In genomic region chr5:136012041-136012804, GRCh38 we compare ENCODE assay signal across 12 cellular contexts. TPM values are rescaled to one million over a fixed set of nuclear protein-coding genes. Genes with fewer than 3 reads are reported as not detected.
DNase-seq lines count a peak whose midpoint lies in the region; ATAC-seq, FAIRE-seq and TF ChIP-seq lines count a peak whose summit lies in the region.
"Had no signal": no experiment of that assay in that cellular context is flagged by ENCODE, and none has a peak within 500 bp of the region (broad histone marks: within the 10 kb centered on the region; RNA-seq: fewer than 3 reads in every experiment).

No MANE protein-coding gene starts in this region.

- H3K4me3 ChIP-seq in breast epithelium (no peak overlapping the region), astrocyte (ENCODE audit: insufficient read depth, low read depth, low read length) (no peak overlapping the region), upper lobe of right lung (no peak overlapping the region)
- H3K4me3 ChIP-seq: thyroid gland had no signal

- H3K4me1 Mint-ChIP-seq in MCF 10A (ENCODE audit: insufficient read depth, unreplicated experiment) (peaks cover 70% of the 10 kb centered on the region), astrocyte (ENCODE audit: low read depth, unreplicated experiment) (peaks cover 60% of the 10 kb centered on the region)

- no peak for TF ChIP-seq CTCF in MCF 10A (IDR thresholded peaks at IDR 0.05; ENCODE audit: unreplicated experiment)
- no peak for TF ChIP-seq CTCF in breast epithelium (IDR thresholded peaks at IDR 0.05)
- no peak for TF ChIP-seq CTCF in astrocyte (IDR thresholded peaks at IDR 0.05; ENCODE audit: insufficient read depth, low read depth, low read length)
- no peak for TF ChIP-seq CTCF in upper lobe of right lung (IDR thresholded peaks at IDR 0.05)

- H3K27me3 ChIP-seq in breast epithelium (no peaks in the 10 kb centered on the region), astrocyte (ENCODE audit: insufficient read depth, low read length) (no peaks in the 10 kb centered on the region), upper lobe of right lung (no peaks in the 10 kb centered on the region)
- H3K27me3 ChIP-seq: thyroid gland had no signal

- H3K27ac ChIP-seq in breast epithelium (no peak overlapping the region), astrocyte (ENCODE audit: low read depth, low read length) (peak overlapping the region; percentile 99), upper lobe of right lung (peak overlapping the region; percentile 63)
- H3K27ac ChIP-seq: thyroid gland had no signal

- H3K36me3 ChIP-seq in breast epithelium (no peaks in the 10 kb centered on the region), astrocyte (ENCODE audit: insufficient read depth, low read length) (no peaks in the 10 kb centered on the region), upper lobe of right lung (no peaks in the 10 kb centered on the region)
- H3K36me3 ChIP-seq: thyroid gland had no signal

- H3K9me3 Mint-ChIP-seq in MCF 10A (ENCODE audit: unreplicated experiment) (no peaks in the 10 kb centered on the region), astrocyte (ENCODE audit: unreplicated experiment) (peaks cover 4% of the 10 kb centered on the region)
- H3K9me3 Mint-ChIP-seq: T-helper 2 cell treated with Interferon-gamma antibody and Interleukin-4, amounts not matched to agents 5 μg/mL and 100 μg/mL, for 36 hours had no signal

- H3K36me3 Mint-ChIP-seq in MCF 10A (ENCODE audit: insufficient read depth, unreplicated experiment) (peaks cover 2% of the 10 kb centered on the region), astrocyte (ENCODE audit: low read depth, unreplicated experiment) (no peaks in the 10 kb centered on the region)

- BruUV-seq in MCF 10A (replicated peaks; lab: Mats Ljungman, UMichigan) = no TSS peak

- POLR2A ChIA-PET in MCF 10A (lab: Yijun Ruan, JAX) = interaction anchor here (0.6 to 39.3 kb wide), 10 partner anchors 2 to 766 kb away, joined by 3 to 1604 read pairs (median 6); partner anchors contain the start of gene TGFBI

- peak overlapping the region; percentile 4 for H3K9ac ChIP-seq in astrocyte (ENCODE audit: low read length)

- CTCF ChIA-PET in MCF 10A (lab: Yijun Ruan, JAX) = interaction anchor here (0.5 to 13.4 kb wide), 15 partner anchors 16 to 1618 kb away, joined by 3 to 171 read pairs (median 4); partner anchors contain the start of gene TGFBI

- H3K4me3 Mint-ChIP-seq in MCF 10A (ENCODE audit: unreplicated experiment) (peak overlapping the region; percentile 17), astrocyte (ENCODE audit: unreplicated experiment) (no peak overlapping the region)
- H3K4me3 Mint-ChIP-seq: T-helper 2 cell treated with Interferon-gamma antibody and Interleukin-4, amounts not matched to agents 5 μg/mL and 100 μg/mL, for 36 hours had no signal

- no peak for TF ChIP-seq POLR2A in breast epithelium (IDR thresholded peaks at IDR 0.05)

- DNase-seq in MCF 10A (ENCODE audit: unreplicated experiment) (peak; percentile 59), breast epithelium (ENCODE audit: low spot score in 2 of 2) (no peak), astrocyte (ENCODE audit: low read depth) (peak; percentile 63), kidney glomerular epithelial cell (lab: John Stamatoyannopoulos, UW) (peak; percentile 40), upper lobe of right lung (no peak), NCI-H1048 (lab: John Stamatoyannopoulos, UW) (no peak), HuH-7.5 (ENCODE audit: low spot score) (no peak)
- DNase-seq in stimulated activated naive CD4-positive, alpha-beta T cell (lab: John Stamatoyannopoulos, UW) = no peak
- DNase-seq: mesendoderm, thyroid gland had no signal

- peak; percentile 64 for ATAC-seq in upper lobe of right lung

- H3K4me2 ChIP-seq in astrocyte (ENCODE audit: low read length) = peak overlapping the region; percentile 33

- H4K20me1 ChIP-seq in astrocyte (ENCODE audit: insufficient read depth, low read length) = no peaks in the 10 kb centered on the region

- intact Hi-C loops in MCF 10A (cut with micrococcal nuclease) (no loop called here), breast epithelium (cut with DNase I; ENCODE audit: low total_unique reads) (no loop called here), upper lobe of right lung (cut with DNase I) (no loop called here)

- no peaks in the 10 kb centered on the region for H3K27me3 Mint-ChIP-seq in MCF 10A (ENCODE audit: insufficient read depth, unreplicated experiment)
- no peaks in the 10 kb centered on the region for H3K27me3 Mint-ChIP-seq in astrocyte (ENCODE audit: low read depth, unreplicated experiment)

- H3K79me2 ChIP-seq in astrocyte (ENCODE audit: insufficient read depth, low read length) = no peaks in the 10 kb centered on the region

- H3K27ac Mint-ChIP-seq in MCF 10A (ENCODE audit: low read depth, unreplicated experiment) (peak overlapping the region; percentile 88), astrocyte (ENCODE audit: unreplicated experiment) (peak overlapping the region; percentile 65)
- H3K27ac Mint-ChIP-seq: T-helper 2 cell treated with Interferon-gamma antibody and Interleukin-4, amounts not matched to agents 5 μg/mL and 100 μg/mL, for 36 hours had no signal

- no peak overlapping the region for H2AFZ ChIP-seq in astrocyte (ENCODE audit: low read depth, low read length)

- H3K9me3 ChIP-seq in breast epithelium (no peaks in the 10 kb centered on the region), astrocyte (ENCODE audit: insufficient read depth, low read depth, low read length) (no peaks in the 10 kb centered on the region), upper lobe of right lung (no peaks in the 10 kb centered on the region)
- H3K9me3 ChIP-seq: thyroid gland had no signal

- FAIRE-seq in astrocyte (lab: Jason Lieb, UNC) = peak; percentile 97
- FAIRE-seq: A204.1 had no signal

- H3K4me1 ChIP-seq in breast epithelium (no peaks in the 10 kb centered on the region), astrocyte (ENCODE audit: insufficient read depth, low read length) (peaks cover 57% of the 10 kb centered on the region), upper lobe of right lung (peaks cover 47% of the 10 kb centered on the region)

RNA-seq across cellular contexts. Expression of gene TGFBI, which starts 16.6 kb away (rescaled TPM):
- 623 and 892 TPM in 2 replicates for total RNA-seq in MCF 10A (2022)
- total RNA-seq in breast epithelium = 100 to 1,000 TPM in 1 of 3 donors, 10 to 100 TPM in 2; 40.4 to 145 (median 45.2) TPM
- total RNA-seq in astrocyte = 1,145 and 1,862 TPM in 2 replicates
- total RNA-seq in upper lobe of right lung = 96.7 TPM

RNA-seq across cellular contexts. Expression of gene LECT2, which starts 57.4 kb away (rescaled TPM):
- total RNA-seq in MCF 10A (2022) (not detected in 2 replicates), breast epithelium (not detected), astrocyte (not detected in 2 replicates), upper lobe of right lung (not detected)
- total RNA-seq: thyroid gland had no signal

Comparison
In these comparisons a context has a peak if more than half of its experiments do, and no peak if none do; other contexts are left out.
1. DNase-seq: peak in MCF 10A (single experiment), astrocyte (single experiment) and kidney glomerular epithelial cell (single experiment); none in breast epithelium (0 of 2), upper lobe of right lung (single experiment), stimulated activated naive CD4-positive, alpha-beta T cell (0 of 6), NCI-H1048 (single experiment) and HuH-7.5 (single experiment).
2. H3K27ac ChIP-seq: peak in astrocyte (single experiment) and upper lobe of right lung (single experiment); none in breast epithelium (0 of 2).